In the genomic region with DNA sequence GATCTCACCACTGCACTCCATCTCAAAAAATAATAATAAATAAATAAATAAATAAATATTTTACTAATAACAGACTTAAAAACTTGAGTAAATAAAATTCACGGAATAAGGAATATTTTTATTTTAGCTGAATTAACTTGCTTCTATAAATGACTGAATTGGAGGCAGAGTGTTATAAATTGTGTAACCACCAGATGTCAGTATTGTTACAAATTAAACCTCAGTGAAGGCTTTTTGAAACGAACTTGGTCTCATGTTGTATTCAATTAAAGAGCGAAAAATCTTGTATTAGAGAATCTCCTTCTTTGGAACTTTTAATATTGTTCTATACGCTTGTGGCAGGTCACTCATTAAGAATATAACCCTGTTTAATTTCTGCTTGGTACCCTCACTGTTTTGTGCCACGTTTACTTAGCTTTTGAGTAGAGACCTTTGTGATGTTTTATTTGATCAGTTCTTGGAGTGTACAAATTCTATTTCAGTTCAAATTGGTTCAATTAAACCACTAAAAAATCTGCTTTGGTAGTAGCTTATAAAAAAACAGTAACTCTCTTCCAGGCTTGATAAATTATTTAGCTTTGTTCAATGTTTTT, we compare ENCODE assay signal across 8 cellular contexts. TPM values are rescaled to one million over a fixed set of nuclear protein-coding genes. Genes with fewer than 3 reads are reported as not detected.
DNase-seq lines count a peak whose midpoint lies in the region; TF ChIP-seq lines count a peak whose summit lies in the region.

No MANE protein-coding gene starts in this region.

- H3K4me3 Mint-ChIP-seq in activated CD4-positive, alpha-beta T cell treated with anti-CD3 and anti-CD28 coated beads, Interleukin-2, amount 10 ng/mL, durations not matched to agents 7 days and 5 days = no peak overlapping the region

- peaks cover 33% of the 10 kb centered on the region for H3K27me3 Mint-ChIP-seq in activated CD4-positive, alpha-beta T cell treated with anti-CD3 and anti-CD28 coated beads, Interleukin-2, amount 10 ng/mL, durations not matched to agents 7 days and 5 days

- H3K27ac ChIP-seq in SK-N-MC = no peak overlapping the region

- no peaks in the 10 kb centered on the region for H3K36me3 Mint-ChIP-seq in activated CD4-positive, alpha-beta T cell treated with anti-CD3 and anti-CD28 coated beads, Interleukin-2, amount 10 ng/mL, durations not matched to agents 7 days and 5 days (ENCODE audit: low read depth)

- POLR2A ChIA-PET in activated CD4-positive, alpha-beta T cell treated with anti-CD3 and anti-CD28 coated beads, Interleukin-2, amount 10 ng/mL, durations not matched to agents 7 days and 5 days (lab: Charles Lee) = no interaction called here

- H3K36me3 ChIP-seq in SK-N-MC (ENCODE audit: insufficient read depth, low read length) = no peaks in the 10 kb centered on the region

- TF ChIP-seq CTCF in GM20000 (IDR thresholded peaks at IDR 0.05; ENCODE audit: extremely low read depth, missing control alignments) (peak; percentile 21), fibroblast of mammary gland (conservative IDR thresholded peaks at IDR 0.05; ENCODE audit: control insufficient read depth, insufficient read depth, low read depth, low read length) (peak; percentile 52)

- DNase-seq in CMK (ENCODE audit: low read depth) (peak; percentile 9), GM20000 (ENCODE audit: low spot score) (peak; percentile 15), NCI-H1092 (lab: John Stamatoyannopoulos, UW) (peak; percentile 47), SK-N-MC (ENCODE audit: low read depth, low spot score) (peak; percentile 62), fibroblast of mammary gland (ENCODE audit: low read depth) (peak; percentile 72), retina (peak; percentile 26)
- DNase-seq in activated CD4-positive, alpha-beta T cell treated with anti-CD3 and anti-CD28 coated beads, Interleukin-2, amount 10 ng/mL, durations not matched to agents 7 days and 5 days = no peak
- DNase-seq in stimulated activated CD4-positive, alpha-beta T cell treated with anti-CD3 and anti-CD28 coated beads, Interleukin-1b, Interleukin-23, amount 100 ng/mL, for 48 hours = no peak

- H3K27ac Mint-ChIP-seq in activated CD4-positive, alpha-beta T cell treated with anti-CD3 and anti-CD28 coated beads, Interleukin-2, amount 10 ng/mL, durations not matched to agents 7 days and 5 days = no peak overlapping the region

- H3K9me3 Mint-ChIP-seq in activated CD4-positive, alpha-beta T cell treated with anti-CD3 and anti-CD28 coated beads, Interleukin-2, amount 10 ng/mL, durations not matched to agents 7 days and 5 days = no peaks in the 10 kb centered on the region

- H3K4me3 ChIP-seq in SK-N-MC = peak overlapping the region; percentile 29
- no peak overlapping the region for H3K4me3 ChIP-seq in fibroblast of mammary gland (ENCODE audit: control insufficient read depth, low read depth, low read length)

- CTCF ChIA-PET in activated CD4-positive, alpha-beta T cell treated with anti-CD3 and anti-CD28 coated beads, Interleukin-2, amount 10 ng/mL, durations not matched to agents 7 days and 5 days (lab: Charles Lee) = interaction anchor here (1.5 to 1.6 kb wide), 3 partner anchors 102 to 162 kb away, joined by 4 to 5 read pairs (median 4); partner anchors contain the start of gene ARL4A

- peak overlapping the region; percentile 43 for H3K9ac ChIP-seq in SK-N-MC (ENCODE audit: insufficient read length)

- H3K4me1 Mint-ChIP-seq in activated CD4-positive, alpha-beta T cell treated with anti-CD3 and anti-CD28 coated beads, Interleukin-2, amount 10 ng/mL, durations not matched to agents 7 days and 5 days = no peaks in the 10 kb centered on the region

- H3K9me3 ChIP-seq in SK-N-MC (ENCODE audit: low read depth, low read length) = no peaks in the 10 kb centered on the region

RNA-seq across cellular contexts. Expression of gene SCIN, which starts 45.6 kb away (rescaled TPM):
- 1 to 10 TPM; 1.6 to 1.7 TPM for total RNA-seq in activated CD4-positive, alpha-beta T cell treated with anti-CD3 and anti-CD28 coated beads, Interleukin-2, amount 10 ng/mL, durations not matched to agents 7 days and 5 days

Comparison
In these comparisons a context has a peak if more than half of its experiments do, and no peak if none do; other contexts are left out.
1. DNase-seq: peak in CMK (single experiment), GM20000 (single experiment), NCI-H1092 (single experiment), SK-N-MC (single experiment), fibroblast of mammary gland (single experiment) and retina (single experiment); none in activated CD4-positive, alpha-beta T cell treated with anti-CD3 and anti-CD28 coated beads, Interleukin-2, amount 10 ng/mL, durations not matched to agents 7 days and 5 days (single experiment) and stimulated activated CD4-positive, alpha-beta T cell treated with anti-CD3 and anti-CD28 coated beads, Interleukin-1b, Interleukin-23, amount 100 ng/mL, for 48 hours (single experiment).